14 cellular contexts compared by ENCODE assay signal in genomic region chr3:125591116-125591755, GRCh38. TPM values are rescaled to one million over a fixed set of nuclear protein-coding genes. Genes with fewer than 3 reads are reported as not detected.
DNase-seq lines count a peak whose midpoint lies in the region; ATAC-seq, FAIRE-seq and TF ChIP-seq lines count a peak whose summit lies in the region.
"Had no signal": no experiment of that assay in that cellular context is flagged by ENCODE, and none has a peak within 500 bp of the region (broad histone marks: within the 10 kb centered on the region; RNA-seq: fewer than 3 reads in every experiment).

No MANE protein-coding gene starts in this region.

- H3K4me3 Mint-ChIP-seq in activated CD4-positive, alpha-beta T cell treated with anti-CD3 and anti-CD28 coated beads, Interleukin-2, amount 10 ng/mL, durations not matched to agents 7 days and 5 days: no peak overlapping the region
- H3K4me3 Mint-ChIP-seq: activated naive CD8-positive, alpha-beta T cell treated with anti-CD3 and anti-CD28 coated beads, Interleukin-2, amount 10 ng/mL, durations not matched to agents 7 days and 5 days had no signal

- H3K27me3 Mint-ChIP-seq in activated CD4-positive, alpha-beta T cell treated with anti-CD3 and anti-CD28 coated beads, Interleukin-2, amount 10 ng/mL, durations not matched to agents 7 days and 5 days: no peaks in the 10 kb centered on the region
- H3K27me3 Mint-ChIP-seq: activated naive CD8-positive, alpha-beta T cell treated with anti-CD3 and anti-CD28 coated beads, Interleukin-2, amount 10 ng/mL, durations not matched to agents 7 days and 5 days had no signal

- no peak for TF ChIP-seq CTCF in dorsolateral prefrontal cortex (IDR thresholded peaks at IDR 0.05 in 54 of 56, conservative IDR thresholded peaks at IDR 0.05 in 2 of 56; ENCODE audit: low read depth in 1 of 56, partially characterized antibody in 56 of 56)
- TF ChIP-seq CTCF in pancreas (IDR thresholded peaks at IDR 0.05): no peak

- no peak overlapping the region for H3K27ac Mint-ChIP-seq in activated CD4-positive, alpha-beta T cell treated with anti-CD3 and anti-CD28 coated beads, Interleukin-2, amount 10 ng/mL, durations not matched to agents 7 days and 5 days
- H3K27ac Mint-ChIP-seq: activated naive CD8-positive, alpha-beta T cell treated with anti-CD3 and anti-CD28 coated beads, Interleukin-2, amount 10 ng/mL, durations not matched to agents 7 days and 5 days had no signal

- H3K4me1 Mint-ChIP-seq in activated CD4-positive, alpha-beta T cell treated with anti-CD3 and anti-CD28 coated beads, Interleukin-2, amount 10 ng/mL, durations not matched to agents 7 days and 5 days: peaks cover 42% of the 10 kb centered on the region

- CTCF ChIA-PET in activated CD4-positive, alpha-beta T cell treated with anti-CD3 and anti-CD28 coated beads, Interleukin-2, amount 10 ng/mL, durations not matched to agents 7 days and 5 days (lab: Charles Lee): no interaction called here

- H3K27me3 ChIP-seq in dorsolateral prefrontal cortex (no peaks in the 10 kb centered on the region), pancreas (no peaks in the 10 kb centered on the region)

- H3K4me1 ChIP-seq in pancreas: peaks cover 12 to 36% (median 32%) of the 10 kb centered on the region in 3 donors

- H3K9me3 Mint-ChIP-seq in activated CD4-positive, alpha-beta T cell treated with anti-CD3 and anti-CD28 coated beads, Interleukin-2, amount 10 ng/mL, durations not matched to agents 7 days and 5 days: no peaks in the 10 kb centered on the region
- H3K9me3 Mint-ChIP-seq: activated naive CD8-positive, alpha-beta T cell treated with anti-CD3 and anti-CD28 coated beads, Interleukin-2, amount 10 ng/mL, durations not matched to agents 7 days and 5 days had no signal

- FAIRE-seq in pancreas (lab: Jason Lieb, UNC): no peak
- FAIRE-seq: K562 had no signal

- peak overlapping the region; percentile 38 for H3K4me3 ChIP-seq in GM08714 (ENCODE audit: low read length)
- H3K4me3 ChIP-seq in dorsolateral prefrontal cortex: peak overlapping the region in 42 of 59 donors; percentile 1 to 98 (median 86)
- H3K4me3 ChIP-seq in pancreas: no peak overlapping the region
- H3K4me3 ChIP-seq: K562, lung had no signal

- intact Hi-C loops in dorsolateral prefrontal cortex (cut with DNase I) (loop anchor here (10.0 kb wide), 2 partner anchors 324 to 596 kb away; no protein-coding TSS in a partner anchor), pancreas (cut with DNase I) (no loop called here)

- H3K27ac ChIP-seq in dorsolateral prefrontal cortex (peak overlapping the region in 20 of 59 donors; percentile 1 to 95 (median 22)), pancreas (peak overlapping the region in 3 of 4 donors; percentile 14 to 34 (median 33))

- no peaks in the 10 kb centered on the region for H3K9me3 ChIP-seq in pancreas

- ATAC-seq in pancreas: no peak
- ATAC-seq: K562 had no signal

- POLR2A ChIA-PET in activated CD4-positive, alpha-beta T cell treated with anti-CD3 and anti-CD28 coated beads, Interleukin-2, amount 10 ng/mL, durations not matched to agents 7 days and 5 days (lab: Charles Lee): no interaction called here

- peaks cover 17% of the 10 kb centered on the region for H3K36me3 Mint-ChIP-seq in activated CD4-positive, alpha-beta T cell treated with anti-CD3 and anti-CD28 coated beads, Interleukin-2, amount 10 ng/mL, durations not matched to agents 7 days and 5 days (ENCODE audit: low read depth)

- WGBS in pancreas, 2 donors: 26 to 28% methylated on average over 1 of the region's 1 CpG

- no peaks in the 10 kb centered on the region for H3K36me3 ChIP-seq in pancreas

- peak; percentile 29 for DNase-seq in NAMALWA (ENCODE audit: low spot score)
- DNase-seq in dorsolateral prefrontal cortex: no peak
- DNase-seq in pancreas: peak in 2 of 6 donors; percentile 28 to 47
- no peak for DNase-seq in activated CD4-positive, alpha-beta T cell treated with anti-CD3 and anti-CD28 coated beads, Interleukin-2, amount 10 ng/mL, durations not matched to agents 7 days and 5 days
- DNase-seq in HPDE6-E6E7 (ENCODE audit: extremely low spot score): no peak
- no peak for DNase-seq in NCI-H748 (lab: John Stamatoyannopoulos, UW; ENCODE audit: unreplicated experiment)
- DNase-seq: activated naive CD8-positive, alpha-beta T cell treated with anti-CD3 and anti-CD28 coated beads, Interleukin-2, amount 10 ng/mL, durations not matched to agents 7 days and 5 days; effector CD4-positive, alpha-beta T cell; head of caudate nucleus; NCI-H2081 treated with DMSO at 0.1 percent for 48 hours; stimulated activated CD4-positive, alpha-beta T cell treated with anti-CD3 and anti-CD28 coated beads, Interleukin-4, amount 100 ng/mL, for 4 hours had no signal

RNA-seq across cellular contexts. Expression of gene OSBPL11, which starts 4.1 kb away (rescaled TPM):
- total RNA-seq in dorsolateral prefrontal cortex: 10 to 100 TPM; 11.8 to 38.0 (median 19.1) TPM
- 1 to 10 TPM; 2.4 to 7.7 (median 3.1) TPM for total RNA-seq in pancreas
- 1 to 10 TPM; 2.8 to 4.0 TPM for polyA plus RNA-seq in pancreas
- total RNA-seq in activated CD4-positive, alpha-beta T cell treated with anti-CD3 and anti-CD28 coated beads, Interleukin-2, amount 10 ng/mL, durations not matched to agents 7 days and 5 days: 10 to 100 TPM; 12.2 to 13.9 TPM

Comparison
In these comparisons a context has a peak if more than half of its experiments do, and no peak if none do; other contexts are left out.
1. H3K4me3 ChIP-seq: peak in GM08714 (single experiment) and dorsolateral prefrontal cortex (42 of 59); none in pancreas (0 of 4).
2. intact Hi-C loops: an anchor here in dorsolateral prefrontal cortex (10.0 kb wide); none called in pancreas.